ENCODE assay signal across 2 cellular contexts in the genomic region with DNA sequence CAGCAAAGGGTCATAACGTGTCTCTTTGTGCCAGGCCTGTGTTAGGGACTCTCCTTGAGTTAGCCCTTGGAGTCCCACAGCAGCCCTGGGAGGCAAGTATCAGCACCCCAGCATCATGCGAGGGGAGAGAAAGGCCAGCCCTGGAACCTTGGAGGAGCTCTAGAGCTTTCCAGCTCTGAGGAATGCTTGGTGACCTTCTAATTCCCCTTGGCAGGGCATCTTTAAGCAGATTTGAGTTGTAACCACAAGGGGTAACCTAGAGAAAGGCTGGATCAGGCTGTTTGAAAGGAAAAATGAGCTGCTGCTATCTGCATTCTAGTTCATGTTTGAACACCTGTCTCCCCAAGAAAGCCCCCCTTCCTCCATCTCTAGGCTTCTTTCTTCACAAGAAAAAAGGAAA.
TF ChIP-seq lines count a peak whose summit lies in the region.

No MANE protein-coding gene starts in this region.

TF ChIP-seq in K562, 482 proteins besides CTCF, POLR2A, EP300 and RAD21:
- no peak for TF ChIP-seq NR2F6 (CRISPR knock-in tag; IDR thresholded peaks at IDR 0.05)
- TF ChIP-seq, protein P1, sequence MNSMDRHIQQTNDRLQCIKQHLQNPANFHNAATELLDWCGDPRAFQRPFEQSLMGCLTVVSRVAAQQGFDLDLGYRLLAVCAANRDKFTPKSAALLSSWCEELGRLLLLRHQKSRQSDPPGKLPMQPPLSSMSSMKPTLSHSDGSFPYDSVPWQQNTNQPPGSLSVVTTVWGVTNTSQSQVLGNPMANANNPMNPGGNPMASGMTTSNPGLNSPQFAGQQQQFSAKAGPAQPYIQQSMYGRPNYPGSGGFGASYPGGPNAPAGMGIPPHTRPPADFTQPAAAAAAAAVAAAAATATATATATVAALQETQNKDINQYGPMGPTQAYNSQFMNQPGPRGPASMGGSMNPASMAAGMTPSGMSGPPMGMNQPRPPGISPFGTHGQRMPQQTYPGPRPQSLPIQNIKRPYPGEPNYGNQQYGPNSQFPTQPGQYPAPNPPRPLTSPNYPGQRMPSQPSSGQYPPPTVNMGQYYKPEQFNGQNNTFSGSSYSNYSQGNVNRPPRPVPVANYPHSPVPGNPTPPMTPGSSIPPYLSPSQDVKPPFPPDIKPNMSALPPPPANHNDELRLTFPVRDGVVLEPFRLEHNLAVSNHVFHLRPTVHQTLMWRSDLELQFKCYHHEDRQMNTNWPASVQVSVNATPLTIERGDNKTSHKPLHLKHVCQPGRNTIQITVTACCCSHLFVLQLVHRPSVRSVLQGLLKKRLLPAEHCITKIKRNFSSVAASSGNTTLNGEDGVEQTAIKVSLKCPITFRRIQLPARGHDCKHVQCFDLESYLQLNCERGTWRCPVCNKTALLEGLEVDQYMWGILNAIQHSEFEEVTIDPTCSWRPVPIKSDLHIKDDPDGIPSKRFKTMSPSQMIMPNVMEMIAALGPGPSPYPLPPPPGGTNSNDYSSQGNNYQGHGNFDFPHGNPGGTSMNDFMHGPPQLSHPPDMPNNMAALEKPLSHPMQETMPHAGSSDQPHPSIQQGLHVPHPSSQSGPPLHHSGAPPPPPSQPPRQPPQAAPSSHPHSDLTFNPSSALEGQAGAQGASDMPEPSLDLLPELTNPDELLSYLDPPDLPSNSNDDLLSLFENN (IDR thresholded peaks at IDR 0.05; ENCODE audit: low read depth in 2 of 2, low read length in 2 of 2): no peak

TF ChIP-seq in GM12891, 5 proteins besides CTCF, POLR2A, EP300 and RAD21:
- TF ChIP-seq PAX5 (IDR thresholded peaks at IDR 0.05; ENCODE audit: insufficient read depth, low read length, severe bottlenecking): no peak
- TF ChIP-seq SPI1 (IDR thresholded peaks at IDR 0.05; ENCODE audit: low read depth, low read length): no peak
- TF ChIP-seq TAF1 (IDR thresholded peaks at IDR 0.05; ENCODE audit: low read depth, low read length): no peak
- TF ChIP-seq POU2F2 (IDR thresholded peaks at IDR 0.05; ENCODE audit: low read depth, low read length): no peak
- no peak for TF ChIP-seq POLR2AphosphoS5 (IDR thresholded peaks at IDR 0.05; ENCODE audit: low read depth, low read length)
